In the genomic region with DNA sequence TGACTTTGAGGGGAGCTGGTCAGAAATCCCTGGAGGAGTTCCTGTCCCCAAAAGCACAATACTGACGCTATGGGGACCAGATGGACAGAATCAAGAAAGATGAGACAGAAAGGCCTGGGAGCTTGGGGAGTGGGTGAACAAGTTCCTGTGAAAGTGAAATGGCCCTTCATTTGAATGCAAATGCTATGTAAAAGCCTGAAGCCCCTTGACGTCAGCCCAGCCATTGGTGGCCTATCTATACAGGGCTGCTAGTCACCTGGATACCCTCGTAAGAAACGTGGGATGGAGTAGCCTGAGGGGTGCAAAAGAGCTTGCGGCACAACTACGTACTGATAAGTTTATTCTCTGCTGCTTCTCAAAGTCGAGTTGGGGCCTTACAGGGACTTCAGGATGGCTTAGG, we compare ENCODE assay signal across 1 cellular context.
TF ChIP-seq lines count a peak whose summit lies in the region.

A gene with protein sequence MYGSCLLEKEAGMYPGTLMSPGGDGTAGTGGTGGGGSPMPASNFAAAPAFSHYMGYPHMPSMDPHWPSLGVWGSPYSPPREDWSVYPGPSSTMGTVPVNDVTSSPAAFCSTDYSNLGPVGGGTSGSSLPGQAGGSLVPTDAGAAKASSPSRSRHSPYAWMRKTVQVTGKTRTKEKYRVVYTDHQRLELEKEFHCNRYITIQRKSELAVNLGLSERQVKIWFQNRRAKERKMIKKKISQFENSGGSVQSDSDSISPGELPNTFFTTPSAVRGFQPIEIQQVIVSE (plus strand): TSS at position 223 of the 400 bp plus-strand sequence. CDS start 201 bp downstream, outside the sequence.

TF ChIP-seq in WTC11, 78 proteins besides CTCF, POLR2A, EP300 and RAD21 (continued from another document):
- TF ChIP-seq, protein P1, sequence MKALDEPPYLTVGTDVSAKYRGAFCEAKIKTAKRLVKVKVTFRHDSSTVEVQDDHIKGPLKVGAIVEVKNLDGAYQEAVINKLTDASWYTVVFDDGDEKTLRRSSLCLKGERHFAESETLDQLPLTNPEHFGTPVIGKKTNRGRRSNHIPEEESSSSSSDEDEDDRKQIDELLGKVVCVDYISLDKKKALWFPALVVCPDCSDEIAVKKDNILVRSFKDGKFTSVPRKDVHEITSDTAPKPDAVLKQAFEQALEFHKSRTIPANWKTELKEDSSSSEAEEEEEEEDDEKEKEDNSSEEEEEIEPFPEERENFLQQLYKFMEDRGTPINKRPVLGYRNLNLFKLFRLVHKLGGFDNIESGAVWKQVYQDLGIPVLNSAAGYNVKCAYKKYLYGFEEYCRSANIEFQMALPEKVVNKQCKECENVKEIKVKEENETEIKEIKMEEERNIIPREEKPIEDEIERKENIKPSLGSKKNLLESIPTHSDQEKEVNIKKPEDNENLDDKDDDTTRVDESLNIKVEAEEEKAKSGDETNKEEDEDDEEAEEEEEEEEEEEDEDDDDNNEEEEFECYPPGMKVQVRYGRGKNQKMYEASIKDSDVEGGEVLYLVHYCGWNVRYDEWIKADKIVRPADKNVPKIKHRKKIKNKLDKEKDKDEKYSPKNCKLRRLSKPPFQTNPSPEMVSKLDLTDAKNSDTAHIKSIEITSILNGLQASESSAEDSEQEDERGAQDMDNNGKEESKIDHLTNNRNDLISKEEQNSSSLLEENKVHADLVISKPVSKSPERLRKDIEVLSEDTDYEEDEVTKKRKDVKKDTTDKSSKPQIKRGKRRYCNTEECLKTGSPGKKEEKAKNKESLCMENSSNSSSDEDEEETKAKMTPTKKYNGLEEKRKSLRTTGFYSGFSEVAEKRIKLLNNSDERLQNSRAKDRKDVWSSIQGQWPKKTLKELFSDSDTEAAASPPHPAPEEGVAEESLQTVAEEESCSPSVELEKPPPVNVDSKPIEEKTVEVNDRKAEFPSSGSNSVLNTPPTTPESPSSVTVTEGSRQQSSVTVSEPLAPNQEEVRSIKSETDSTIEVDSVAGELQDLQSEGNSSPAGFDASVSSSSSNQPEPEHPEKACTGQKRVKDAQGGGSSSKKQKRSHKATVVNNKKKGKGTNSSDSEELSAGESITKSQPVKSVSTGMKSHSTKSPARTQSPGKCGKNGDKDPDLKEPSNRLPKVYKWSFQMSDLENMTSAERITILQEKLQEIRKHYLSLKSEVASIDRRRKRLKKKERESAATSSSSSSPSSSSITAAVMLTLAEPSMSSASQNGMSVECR (CRISPR knock-in tag; IDR thresholded peaks at IDR 0.05; ENCODE audit: borderline replicate concordance), result no peak
- TF ChIP-seq, protein P2, sequence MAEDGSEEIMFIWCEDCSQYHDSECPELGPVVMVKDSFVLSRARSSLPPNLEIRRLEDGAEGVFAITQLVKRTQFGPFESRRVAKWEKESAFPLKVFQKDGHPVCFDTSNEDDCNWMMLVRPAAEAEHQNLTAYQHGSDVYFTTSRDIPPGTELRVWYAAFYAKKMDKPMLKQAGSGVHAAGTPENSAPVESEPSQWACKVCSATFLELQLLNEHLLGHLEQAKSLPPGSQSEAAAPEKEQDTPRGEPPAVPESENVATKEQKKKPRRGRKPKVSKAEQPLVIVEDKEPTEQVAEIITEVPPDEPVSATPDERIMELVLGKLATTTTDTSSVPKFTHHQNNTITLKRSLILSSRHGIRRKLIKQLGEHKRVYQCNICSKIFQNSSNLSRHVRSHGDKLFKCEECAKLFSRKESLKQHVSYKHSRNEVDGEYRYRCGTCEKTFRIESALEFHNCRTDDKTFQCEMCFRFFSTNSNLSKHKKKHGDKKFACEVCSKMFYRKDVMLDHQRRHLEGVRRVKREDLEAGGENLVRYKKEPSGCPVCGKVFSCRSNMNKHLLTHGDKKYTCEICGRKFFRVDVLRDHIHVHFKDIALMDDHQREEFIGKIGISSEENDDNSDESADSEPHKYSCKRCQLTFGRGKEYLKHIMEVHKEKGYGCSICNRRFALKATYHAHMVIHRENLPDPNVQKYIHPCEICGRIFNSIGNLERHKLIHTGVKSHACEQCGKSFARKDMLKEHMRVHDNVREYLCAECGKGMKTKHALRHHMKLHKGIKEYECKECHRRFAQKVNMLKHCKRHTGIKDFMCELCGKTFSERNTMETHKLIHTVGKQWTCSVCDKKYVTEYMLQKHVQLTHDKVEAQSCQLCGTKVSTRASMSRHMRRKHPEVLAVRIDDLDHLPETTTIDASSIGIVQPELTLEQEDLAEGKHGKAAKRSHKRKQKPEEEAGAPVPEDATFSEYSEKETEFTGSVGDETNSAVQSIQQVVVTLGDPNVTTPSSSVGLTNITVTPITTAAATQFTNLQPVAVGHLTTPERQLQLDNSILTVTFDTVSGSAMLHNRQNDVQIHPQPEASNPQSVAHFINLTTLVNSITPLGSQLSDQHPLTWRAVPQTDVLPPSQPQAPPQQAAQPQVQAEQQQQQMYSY (CRISPR knock-in tag; IDR thresholded peaks at IDR 0.05), result no peak
- TF ChIP-seq TP53 (CRISPR knock-in tag; IDR thresholded peaks at IDR 0.05), result no peak
- TF ChIP-seq KAT7 (CRISPR knock-in tag; IDR thresholded peaks at IDR 0.05; ENCODE audit: borderline replicate concordance), result no peak
- no peak for TF ChIP-seq CREM (CRISPR knock-in tag; IDR thresholded peaks at IDR 0.05)
- no peak for TF ChIP-seq HMGA2 (CRISPR knock-in tag; IDR thresholded peaks at IDR 0.05)
- TF ChIP-seq ERG (CRISPR knock-in tag; IDR thresholded peaks at IDR 0.05), result no peak
- TF ChIP-seq GABPB1 (CRISPR knock-in tag; IDR thresholded peaks at IDR 0.05), result no peak
- no peak for TF ChIP-seq SMAD4 (CRISPR knock-in tag; IDR thresholded peaks at IDR 0.05)
- no peak for TF ChIP-seq ZNF281 (CRISPR knock-in tag; IDR thresholded peaks at IDR 0.05)
